ENCODE assay signal across 8 cellular contexts in the genomic region with DNA sequence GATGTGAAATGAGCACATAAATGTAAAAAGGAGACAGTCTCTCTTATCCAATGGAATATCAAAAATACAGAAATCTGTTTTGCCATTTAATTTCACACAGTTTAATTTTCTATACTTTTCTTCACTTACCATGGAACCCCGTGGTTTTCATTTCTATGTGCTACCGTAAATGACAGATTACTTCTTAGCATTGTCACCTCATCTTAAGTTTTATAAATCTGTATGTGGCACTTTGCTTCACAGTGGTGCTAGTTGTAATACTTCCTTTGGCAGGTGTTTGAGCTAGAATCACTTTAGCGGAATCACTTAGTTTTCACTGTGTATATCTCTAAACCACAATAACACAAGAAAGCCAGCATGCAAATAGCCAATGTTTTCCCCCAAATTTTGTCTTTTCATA.
"Had no signal": no experiment of that assay in that cellular context is flagged by ENCODE, and none has a peak within 500 bp of the region (broad histone marks: within the 10 kb centered on the region; RNA-seq: fewer than 3 reads in every experiment).

No MANE protein-coding gene starts in this region.

- DNase-seq: GDM1, GF-D8 had no signal

- H3K4me3 ChIP-seq: GM12878 had no signal

- FAIRE-seq: G401.6, GM12878, GM12891, GM12892, GM18507, GM19239 had no signal
